Comparison of ENCODE assay signal across 1 cellular context in genomic region chr3:129768728-129769127, GRCh38.
TF ChIP-seq lines count a peak whose summit lies in the region.

No MANE protein-coding gene starts in this region.

TF ChIP-seq in K562, 482 proteins besides CTCF, POLR2A, EP300 and RAD21 (continued from another document):
- no peak for TF ChIP-seq AFF4 (CRISPR knock-in tag; IDR thresholded peaks at IDR 0.05)
